Comparison of ENCODE assay signal across 1 cellular context in the genomic region with DNA sequence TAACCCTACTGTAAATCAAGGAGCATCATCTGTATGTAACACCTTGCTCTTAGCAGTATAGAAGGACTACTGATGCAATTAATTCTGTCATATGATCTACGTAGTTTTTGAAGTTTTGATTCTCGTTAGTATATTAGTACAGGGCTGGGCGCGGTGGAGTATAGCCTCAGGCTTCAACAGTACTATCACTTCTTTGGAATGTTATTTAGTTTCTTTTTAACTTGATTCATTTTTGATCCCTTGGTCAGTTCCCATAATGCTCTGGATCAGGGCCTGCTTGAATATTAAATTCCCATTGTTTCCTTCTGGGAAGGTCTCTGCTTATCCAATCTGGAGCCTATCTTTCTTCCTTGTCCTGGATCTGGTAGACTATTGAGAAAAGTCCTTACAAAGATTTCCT.
TF ChIP-seq lines count a peak whose summit lies in the region.

No MANE protein-coding gene starts in this region.

TF ChIP-seq in GM12878, 131 proteins besides CTCF, POLR2A, EP300 and RAD21 (continued from another document):
- no peak for TF ChIP-seq ATF7 (IDR thresholded peaks at IDR 0.05; ENCODE audit: low read depth)
- TF ChIP-seq, protein P1, sequence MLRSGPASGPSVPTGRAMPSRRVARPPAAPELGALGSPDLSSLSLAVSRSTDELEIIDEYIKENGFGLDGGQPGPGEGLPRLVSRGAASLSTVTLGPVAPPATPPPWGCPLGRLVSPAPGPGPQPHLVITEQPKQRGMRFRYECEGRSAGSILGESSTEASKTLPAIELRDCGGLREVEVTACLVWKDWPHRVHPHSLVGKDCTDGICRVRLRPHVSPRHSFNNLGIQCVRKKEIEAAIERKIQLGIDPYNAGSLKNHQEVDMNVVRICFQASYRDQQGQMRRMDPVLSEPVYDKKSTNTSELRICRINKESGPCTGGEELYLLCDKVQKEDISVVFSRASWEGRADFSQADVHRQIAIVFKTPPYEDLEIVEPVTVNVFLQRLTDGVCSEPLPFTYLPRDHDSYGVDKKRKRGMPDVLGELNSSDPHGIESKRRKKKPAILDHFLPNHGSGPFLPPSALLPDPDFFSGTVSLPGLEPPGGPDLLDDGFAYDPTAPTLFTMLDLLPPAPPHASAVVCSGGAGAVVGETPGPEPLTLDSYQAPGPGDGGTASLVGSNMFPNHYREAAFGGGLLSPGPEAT (IDR thresholded peaks at IDR 0.05; ENCODE audit: low read depth): no peak
- no peak for TF ChIP-seq MYC (IDR thresholded peaks at IDR 0.05; ENCODE audit: insufficient read depth, insufficient read length, insufficient replicate concordance, low read length, severe bottlenecking)
- TF ChIP-seq SUPT20H (IDR thresholded peaks at IDR 0.05; ENCODE audit: borderline replicate concordance, control insufficient read depth, low read depth, low read length): no peak
- no peak for TF ChIP-seq EZH2 (IDR thresholded peaks at IDR 0.05; ENCODE audit: borderline replicate concordance, control insufficient read depth, low read depth, low read length)
- TF ChIP-seq RFX5 (IDR thresholded peaks at IDR 0.05; ENCODE audit: low read depth, low read length): no peak
- TF ChIP-seq, protein P2, sequence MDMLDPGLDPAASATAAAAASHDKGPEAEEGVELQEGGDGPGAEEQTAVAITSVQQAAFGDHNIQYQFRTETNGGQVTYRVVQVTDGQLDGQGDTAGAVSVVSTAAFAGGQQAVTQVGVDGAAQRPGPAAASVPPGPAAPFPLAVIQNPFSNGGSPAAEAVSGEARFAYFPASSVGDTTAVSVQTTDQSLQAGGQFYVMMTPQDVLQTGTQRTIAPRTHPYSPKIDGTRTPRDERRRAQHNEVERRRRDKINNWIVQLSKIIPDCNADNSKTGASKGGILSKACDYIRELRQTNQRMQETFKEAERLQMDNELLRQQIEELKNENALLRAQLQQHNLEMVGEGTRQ (IDR thresholded peaks at IDR 0.05; ENCODE audit: borderline replicate concordance, low read depth, low read length): no peak
- TF ChIP-seq KAT2A (conservative IDR thresholded peaks at IDR 0.05; ENCODE audit: control insufficient read depth, low read depth, low read length): no peak
- no peak for TF ChIP-seq NR2C2 (IDR thresholded peaks at IDR 0.05; ENCODE audit: borderline replicate concordance, control insufficient read depth, insufficient read length, low read depth)
- no peak for TF ChIP-seq ZZZ3 (IDR thresholded peaks at IDR 0.05; ENCODE audit: control insufficient read depth, insufficient read length, low read depth)
- TF ChIP-seq SREBF2 (IDR thresholded peaks at IDR 0.05; ENCODE audit: low read length): no peak
- no peak for TF ChIP-seq NFIC (IDR thresholded peaks at IDR 0.05; ENCODE audit: low read depth, low read length)
- no peak for TF ChIP-seq RUNX3 (IDR thresholded peaks at IDR 0.05; ENCODE audit: low read length)
- TF ChIP-seq, protein P3, sequence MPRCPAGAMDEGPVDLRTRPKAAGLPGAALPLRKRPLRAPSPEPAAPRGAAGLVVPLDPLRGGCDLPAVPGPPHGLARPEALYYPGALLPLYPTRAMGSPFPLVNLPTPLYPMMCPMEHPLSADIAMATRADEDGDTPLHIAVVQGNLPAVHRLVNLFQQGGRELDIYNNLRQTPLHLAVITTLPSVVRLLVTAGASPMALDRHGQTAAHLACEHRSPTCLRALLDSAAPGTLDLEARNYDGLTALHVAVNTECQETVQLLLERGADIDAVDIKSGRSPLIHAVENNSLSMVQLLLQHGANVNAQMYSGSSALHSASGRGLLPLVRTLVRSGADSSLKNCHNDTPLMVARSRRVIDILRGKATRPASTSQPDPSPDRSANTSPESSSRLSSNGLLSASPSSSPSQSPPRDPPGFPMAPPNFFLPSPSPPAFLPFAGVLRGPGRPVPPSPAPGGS (IDR thresholded peaks at IDR 0.05; ENCODE audit: borderline replicate concordance, insufficient read depth, low read depth, low read length, poor library complexity, severe bottlenecking): no peak
- no peak for TF ChIP-seq BMI1 (IDR thresholded peaks at IDR 0.05; ENCODE audit: borderline replicate concordance)
